In the genomic region with DNA sequence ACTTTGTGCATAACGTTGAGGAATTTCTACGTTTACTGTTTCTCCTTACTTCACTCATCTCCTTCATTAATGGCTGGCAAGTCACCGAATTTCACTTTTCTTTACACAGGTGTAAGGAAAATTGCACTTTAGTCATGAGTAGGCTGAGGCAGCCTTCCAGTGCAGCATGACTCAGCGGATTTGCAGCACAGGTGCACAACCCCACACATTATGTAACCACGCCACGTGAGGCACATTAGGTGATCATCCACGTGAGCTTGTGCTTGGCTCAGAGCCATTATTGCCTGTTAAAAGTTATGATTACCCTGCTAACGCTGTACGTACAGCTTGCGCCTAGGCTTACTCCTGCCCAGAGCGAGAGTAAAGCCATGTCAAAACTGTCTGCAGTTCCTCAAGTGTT, we compare ENCODE assay signal across 15 cellular contexts.
A peak's percentile ranks its signal among the peaks of the same experiment; 100 is the strongest.
DNase-seq lines count a peak whose midpoint lies in the region; ATAC-seq and TF ChIP-seq lines count a peak whose summit lies in the region.
"Had no signal": no experiment of that assay in that cellular context is flagged by ENCODE, and none has a peak within 500 bp of the region (broad histone marks: within the 10 kb centered on the region; RNA-seq: fewer than 3 reads in every experiment).

No MANE protein-coding gene starts in this region.

- ATAC-seq in PC-3 = no peak
- ATAC-seq in left lobe of liver = peak; percentile 92
- ATAC-seq: sciatic nerve had no signal

- H3K4me1 ChIP-seq in Caco-2 (peaks cover 12% of the 10 kb centered on the region; the same call in 1 of the 2 replicates), PC-3 (ENCODE audit: insufficient read depth, low read length) (no peaks in the 10 kb centered on the region)

- in situ Hi-C loops in GM13977 (cut with MboI; ENCODE audit: low pct_unique_long_range_greater_than_20kb, low sequenced_read_pairs, unreplicated experiment) = no loop called here

- DNase-seq in Caco-2 = peak; percentile 21 to 59
- peak; percentile 27 for DNase-seq in NCI-H128 (lab: John Stamatoyannopoulos, UW; ENCODE audit: unreplicated experiment)
- DNase-seq in PC-3 = peak; percentile 1
- DNase-seq in left lobe of liver (ENCODE audit: low spot score) = peak; percentile 94
- DNase-seq in AG08395 (ENCODE audit: low spot score) = no peak
- DNase-seq in CD1c-positive myeloid dendritic cell (ENCODE audit: extremely low spot score) = no peak
- DNase-seq in GM13977 (ENCODE audit: low spot score) = no peak
- no peak for DNase-seq in OCI-M1 (lab: John Stamatoyannopoulos, UW)
- DNase-seq: activated CD4-positive, alpha-beta T cell treated with anti-CD3 and anti-CD28 coated beads, Interleukin-2, amount 50 U/mL, for 1 hour; activated gamma-delta T cell; GDM1; T-helper 1 cell had no signal

- CTCF ChIA-PET in Caco-2 (lab: Charles Lee) = interaction anchor here (2.6 kb wide), 1 partner anchor 160 kb away, joined by 6 read pairs; no protein-coding TSS in a partner anchor
- CTCF ChIA-PET in PC-3 (lab: Charles Lee) = no interaction called here

- H3K9me3 ChIP-seq in Caco-2 (no peaks in the 10 kb centered on the region), PC-3 (ENCODE audit: low read length) (no peaks in the 10 kb centered on the region)
- H3K9me3 ChIP-seq: esophagus muscularis mucosa, tibial nerve had no signal

- no peaks in the 10 kb centered on the region for H3K79me2 ChIP-seq in PC-3 (ENCODE audit: low read length)

- no peak overlapping the region for H3K27ac ChIP-seq in PC-3 (ENCODE audit: low read length)
- H3K27ac ChIP-seq: esophagus muscularis mucosa, tibial nerve had no signal

- peaks cover 2% of the 10 kb centered on the region for H3K27me3 Mint-ChIP-seq in Caco-2 (ENCODE audit: insufficient read depth, unreplicated experiment)

- H3K27ac Mint-ChIP-seq in Caco-2 (ENCODE audit: unreplicated experiment) = no peak overlapping the region

- H3K27me3 ChIP-seq in Caco-2 (replicated peaks; ENCODE audit: control insufficient read depth, insufficient read depth, low read length) = no peaks in the 10 kb centered on the region
- H3K27me3 ChIP-seq in PC-3 (ENCODE audit: low read length) = no peaks in the 10 kb centered on the region
- H3K27me3 ChIP-seq: esophagus muscularis mucosa, tibial nerve had no signal

- H3K4me3 ChIP-seq in Caco-2 (ENCODE audit: low read depth, low read length) (no peak overlapping the region), PC-3 (ENCODE audit: low read length) (no peak overlapping the region)
- H3K4me3 ChIP-seq: esophagus muscularis mucosa, tibial nerve had no signal

- H4K20me1 ChIP-seq in PC-3 (ENCODE audit: low read length) = no peaks in the 10 kb centered on the region

- BruUV-seq in Caco-2 (replicated peaks; lab: Mats Ljungman, UMichigan) = no TSS peak
- no TSS peak for BruUV-seq in PC-3 (replicated peaks; lab: Mats Ljungman, UMichigan)

- no peak overlapping the region for H3K4me2 ChIP-seq in PC-3 (ENCODE audit: low read length)

- H3K36me3 ChIP-seq in Caco-2 (ENCODE audit: control insufficient read depth, insufficient read depth, low read length) (no peaks in the 10 kb centered on the region), PC-3 (ENCODE audit: low read depth, low read length) (no peaks in the 10 kb centered on the region)
- H3K36me3 ChIP-seq: esophagus muscularis mucosa, tibial nerve had no signal

- no peak overlapping the region for H2AFZ ChIP-seq in PC-3 (ENCODE audit: low read length)

- H3K4me1 Mint-ChIP-seq in Caco-2 (ENCODE audit: low read depth, unreplicated experiment) = no peaks in the 10 kb centered on the region

- TF ChIP-seq CTCF in Caco-2 (IDR thresholded peaks at IDR 0.05; ENCODE audit: insufficient read depth in 1 of 2, low read depth in 1 of 2, low read length in 1 of 2, severe bottlenecking in 1 of 2, unreplicated experiment in 1 of 2) = no peak
- no peak for TF ChIP-seq CTCF in PC-3 (conservative IDR thresholded peaks at IDR 0.05; ENCODE audit: low read depth, low read length)
- TF ChIP-seq CTCF in GM13977 (IDR thresholded peaks at IDR 0.05; ENCODE audit: extremely low read depth, insufficient read depth, missing control alignments) = no peak

- no peak overlapping the region for H3K4me3 Mint-ChIP-seq in Caco-2 (ENCODE audit: unreplicated experiment)

- no peaks in the 10 kb centered on the region for H3K36me3 Mint-ChIP-seq in Caco-2 (ENCODE audit: insufficient read depth, unreplicated experiment)

- H3F3A ChIP-seq in PC-3 (ENCODE audit: low read length, unreplicated experiment) = no peaks in the 10 kb centered on the region

- POLR2A ChIA-PET in Caco-2 (lab: Charles Lee) (no interaction called here), PC-3 (lab: Charles Lee; ENCODE audit: unreplicated experiment) (no interaction called here)

- H3K9ac ChIP-seq in PC-3 (ENCODE audit: low read length) = no peak overlapping the region

- intact Hi-C loops in Caco-2 (cut with micrococcal nuclease; ENCODE audit: unreplicated experiment) (no loop called here), PC-3 (cut with micrococcal nuclease) (no loop called here)

- H3K9me2 ChIP-seq in PC-3 (replicated peaks; ENCODE audit: low read length) = no peaks in the 10 kb centered on the region

- H3K9me3 Mint-ChIP-seq in Caco-2 (ENCODE audit: unreplicated experiment) = no peaks in the 10 kb centered on the region

Comparison
In these comparisons a context has a peak if more than half of its experiments do, and no peak if none do; other contexts are left out.
1. DNase-seq: peak in Caco-2 (2 of 2), NCI-H128 (single experiment), PC-3 (single experiment) and left lobe of liver (single experiment); none in AG08395 (single experiment), CD1c-positive myeloid dendritic cell (single experiment), GM13977 (single experiment) and OCI-M1 (single experiment).